In the genomic region with DNA sequence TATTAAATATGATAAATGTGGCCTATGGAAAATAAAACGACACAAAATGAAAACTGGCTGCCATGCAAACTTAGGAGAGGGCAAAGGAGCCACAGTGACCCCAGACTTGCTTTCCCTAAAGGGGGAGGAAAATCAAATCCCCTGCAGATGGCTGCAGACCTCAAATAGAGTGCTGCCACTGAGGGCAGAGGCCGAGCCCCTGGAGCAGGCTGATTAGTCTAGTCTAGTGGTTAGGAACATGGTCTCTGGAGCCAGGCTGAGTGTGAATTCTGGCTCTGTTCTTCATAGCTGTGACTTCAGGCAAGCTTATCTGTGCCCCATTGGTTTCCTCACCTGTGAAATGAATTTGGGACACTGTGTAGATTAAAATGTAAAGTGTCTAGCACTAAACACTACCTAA, we compare ENCODE assay signal across 12 cellular contexts.
A peak's percentile ranks its signal among the peaks of the same experiment; 100 is the strongest.
DNase-seq lines count a peak whose midpoint lies in the region; ATAC-seq lines count a peak whose summit lies in the region.
"Had no signal": no experiment of that assay in that cellular context is flagged by ENCODE, and none has a peak within 500 bp of the region (broad histone marks: within the 10 kb centered on the region; RNA-seq: fewer than 3 reads in every experiment).

No MANE protein-coding gene starts in this region.

- peak overlapping the region; percentile 38 for H3K4me3 ChIP-seq in CD8-positive, alpha-beta memory T cell (ENCODE audit: low read length)

- ATAC-seq in T-cell (replicated peaks in 1 of 4) = no peak
- ATAC-seq in effector memory CD8-positive, alpha-beta T cell (replicated peaks) = no peak
- no peak for ATAC-seq in stimulated activated memory B cell treated with anti-CD40 and anti-IgM and Interleukin-4, amounts not matched to agents 10 μg/mL and 1 μg/mL and 100 μg/mL, for 72 hours
- ATAC-seq in HG02938 (IDR thresholded peaks at IDR 0.05; ENCODE audit: unreplicated experiment) = no peak

- peaks cover 0 to 3% (median 0%) of the 10 kb centered on the region in 5 donors for H3K9me3 Mint-ChIP-seq in CD8-positive, alpha-beta memory T cell
- H3K9me3 Mint-ChIP-seq in T-cell = no peaks in the 10 kb centered on the region
- no peaks in the 10 kb centered on the region for H3K9me3 Mint-ChIP-seq in effector memory CD8-positive, alpha-beta T cell
- no peaks in the 10 kb centered on the region for H3K9me3 Mint-ChIP-seq in stimulated activated memory B cell treated with anti-CD40 and anti-IgM and Interleukin-4, amounts not matched to agents 10 μg/mL and 1 μg/mL and 100 μg/mL, for 72 hours
- H3K9me3 Mint-ChIP-seq: neural crest cell had no signal

- peaks cover 95 to 100% (median 99%) of the 10 kb centered on the region in 3 donors for H3K4me1 Mint-ChIP-seq in CD8-positive, alpha-beta memory T cell
- H3K4me1 Mint-ChIP-seq in T-cell = peaks cover 98 to 100% (median 99%) of the 10 kb centered on the region in 3 donors
- H3K4me1 Mint-ChIP-seq in effector memory CD8-positive, alpha-beta T cell (ENCODE audit: low read depth in 2 of 2) = peaks cover 86 to 100% of the 10 kb centered on the region in 2 donors
- H3K4me1 Mint-ChIP-seq in stimulated activated memory B cell treated with anti-CD40 and anti-IgM and Interleukin-4, amounts not matched to agents 10 μg/mL and 1 μg/mL and 100 μg/mL, for 72 hours = peaks cover 98% of the 10 kb centered on the region

- H3K27ac Mint-ChIP-seq in CD8-positive, alpha-beta memory T cell = peak overlapping the region; percentile 94 to 99 (median 98)
- peak overlapping the region; percentile 99 for H3K27ac Mint-ChIP-seq in T-cell
- peak overlapping the region; percentile 99 for H3K27ac Mint-ChIP-seq in effector memory CD8-positive, alpha-beta T cell
- H3K27ac Mint-ChIP-seq in stimulated activated memory B cell treated with anti-CD40 and anti-IgM and Interleukin-4, amounts not matched to agents 10 μg/mL and 1 μg/mL and 100 μg/mL, for 72 hours = peak overlapping the region; percentile 94

- POLR2A ChIA-PET in CD8-positive, alpha-beta memory T cell (lab: Charles Lee) = interaction anchor here (1.7 to 3.0 kb wide), 2 partner anchors 16 to 58 kb away, joined by 5 to 13 read pairs; no protein-coding TSS in a partner anchor
- POLR2A ChIA-PET in T-cell (lab: Charles Lee) = interaction anchor here (0.5 to 1.9 kb wide), 5 partner anchors 9 to 37 kb away, joined by 3 to 5 read pairs (median 4); no protein-coding TSS in a partner anchor

- DNase-seq in CD8-positive, alpha-beta memory T cell = no peak
- DNase-seq in T-cell (no peak), islet precursor cell (no peak), NCI-H187 (lab: John Stamatoyannopoulos, UW) (no peak), NCI-H146 (lab: John Stamatoyannopoulos, UW) (no peak)
- DNase-seq in effector memory CD8-positive, alpha-beta T cell = no peak
- DNase-seq: anterior cingulate cortex; stimulated activated CD4-positive, alpha-beta T cell treated with anti-CD3 and anti-CD28 coated beads, Interleukin-1b, Interleukin-23, amount 100 ng/mL, for 48 hours; trophoblast cell had no signal

- no peaks in the 10 kb centered on the region for H3K9me3 ChIP-seq in CD8-positive, alpha-beta memory T cell (ENCODE audit: low read length)

- CTCF ChIA-PET in CD8-positive, alpha-beta memory T cell (lab: Charles Lee) = interaction anchor here (0.8 to 4.1 kb wide), 7 partner anchors 10 to 61 kb away, joined by 3 to 18 read pairs (median 5); a partner anchor contains a TSS
- CTCF ChIA-PET in T-cell (lab: Charles Lee) = interaction anchor here in 1 of 2 donors (0.8 to 4.6 kb wide), 4 partner anchors 9 to 61 kb away, joined by 5 to 27 read pairs (median 12); a partner anchor contains a TSS

- H3K4me1 ChIP-seq in CD8-positive, alpha-beta memory T cell (ENCODE audit: insufficient read depth, low read length) = peaks cover 98% of the 10 kb centered on the region

- no peaks in the 10 kb centered on the region for H3K36me3 ChIP-seq in CD8-positive, alpha-beta memory T cell (ENCODE audit: insufficient read depth, low read length)

- peaks cover 0 to 29% (median 4%) of the 10 kb centered on the region in 3 donors for H3K36me3 Mint-ChIP-seq in CD8-positive, alpha-beta memory T cell
- H3K36me3 Mint-ChIP-seq in T-cell = peaks cover 4% of the 10 kb centered on the region
- peaks cover 64% of the 10 kb centered on the region for H3K36me3 Mint-ChIP-seq in effector memory CD8-positive, alpha-beta T cell (ENCODE audit: insufficient read depth)
- peaks cover 12% of the 10 kb centered on the region for H3K36me3 Mint-ChIP-seq in stimulated activated memory B cell treated with anti-CD40 and anti-IgM and Interleukin-4, amounts not matched to agents 10 μg/mL and 1 μg/mL and 100 μg/mL, for 72 hours

- H3K27ac ChIP-seq in CD8-positive, alpha-beta memory T cell (ENCODE audit: low read depth, low read length) = peak overlapping the region; percentile 72

- H3K27me3 Mint-ChIP-seq in CD8-positive, alpha-beta memory T cell = peaks cover 0 to 3% of the 10 kb centered on the region in 2 donors
- no peaks in the 10 kb centered on the region for H3K27me3 Mint-ChIP-seq in T-cell
- no peaks in the 10 kb centered on the region for H3K27me3 Mint-ChIP-seq in effector memory CD8-positive, alpha-beta T cell
- no peaks in the 10 kb centered on the region for H3K27me3 Mint-ChIP-seq in stimulated activated memory B cell treated with anti-CD40 and anti-IgM and Interleukin-4, amounts not matched to agents 10 μg/mL and 1 μg/mL and 100 μg/mL, for 72 hours

- H3K27me3 ChIP-seq in CD8-positive, alpha-beta memory T cell (ENCODE audit: insufficient read depth, low read length, poor library complexity, severe bottlenecking) = no peaks in the 10 kb centered on the region

- H3K4me3 Mint-ChIP-seq in CD8-positive, alpha-beta memory T cell = peak overlapping the region; percentile 52 to 91 (median 84)
- peak overlapping the region; percentile 40 to 81 (median 45) for H3K4me3 Mint-ChIP-seq in T-cell
- H3K4me3 Mint-ChIP-seq in effector memory CD8-positive, alpha-beta T cell = peak overlapping the region; percentile 84 to 86
- H3K4me3 Mint-ChIP-seq in stimulated activated memory B cell treated with anti-CD40 and anti-IgM and Interleukin-4, amounts not matched to agents 10 μg/mL and 1 μg/mL and 100 μg/mL, for 72 hours = no peak overlapping the region
- H3K4me3 Mint-ChIP-seq: neural crest cell had no signal
